ENCODE assay signal across 8 cellular contexts in genomic region chr3:63228677-63229076, GRCh38. TPM values are rescaled to one million over a fixed set of nuclear protein-coding genes. Genes with fewer than 3 reads are reported as not detected.
DNase-seq lines count a peak whose midpoint lies in the region; ATAC-seq, FAIRE-seq and TF ChIP-seq lines count a peak whose summit lies in the region.

No MANE protein-coding gene starts in this region.

- FAIRE-seq in bronchial epithelial cell (lab: Jason Lieb, UNC) = no peak

- no peaks in the 10 kb centered on the region for H3K79me2 ChIP-seq in ACC112 (ENCODE audit: control insufficient read depth, insufficient read depth, low read length, unreplicated experiment)

- ATAC-seq in HG02938 (IDR thresholded peaks at IDR 0.05; ENCODE audit: unreplicated experiment) (peak; percentile 86), right lobe of liver (peak; percentile 65 to 71 (median 68)), HG02610 (IDR thresholded peaks at IDR 0.05; ENCODE audit: unreplicated experiment) (no peak)

- TF ChIP-seq CTCF in GM12875 (IDR thresholded peaks at IDR 0.05; ENCODE audit: borderline replicate concordance, insufficient read depth, low read depth, low read length) = peak; percentile 24; the same call in 1 of the 2 replicates
- peak; percentile 55 for TF ChIP-seq CTCF in bronchial epithelial cell (IDR thresholded peaks at IDR 0.05; ENCODE audit: insufficient read depth, low read length, severe bottlenecking)
- TF ChIP-seq CTCF in right lobe of liver (IDR thresholded peaks at IDR 0.05) = peak; percentile 40 to 54 (median 44)

- intact Hi-C loops in right lobe of liver (cut with DNase I) = no loop called here

- DNase-seq in NCI-H345 (lab: John Stamatoyannopoulos, UW) (peak; percentile 28), bronchial epithelial cell (ENCODE audit: low read depth) (peak; percentile 56), right lobe of liver (no peak)
- no peak for DNase-seq in NK-92 treated with Interleukin-12 subunit alpha and Interleukin-12 subunit beta, amount 100 ng/mL, for 24 hours (lab: John Stamatoyannopoulos, UW)

- H3K4me1 ChIP-seq in ACC112 (ENCODE audit: control insufficient read depth, insufficient read depth, low read length, unreplicated experiment) (no peaks in the 10 kb centered on the region), right lobe of liver (no peaks in the 10 kb centered on the region)

- TF ChIP-seq POLR2A in right lobe of liver (IDR thresholded peaks at IDR 0.05) = no peak

- no peak overlapping the region for H3K27ac ChIP-seq in ACC112 (ENCODE audit: low read depth, low read length)
- H3K27ac ChIP-seq in right lobe of liver = no peak overlapping the region

- peak overlapping the region; percentile 89 for H2AFZ ChIP-seq in ACC112 (ENCODE audit: low read length, unreplicated experiment)

- H3K36me3 ChIP-seq in ACC112 (ENCODE audit: insufficient read depth, low read length) (no peaks in the 10 kb centered on the region), bronchial epithelial cell (ENCODE audit: control insufficient read depth, insufficient read depth, low read length) (no peaks in the 10 kb centered on the region), right lobe of liver (no peaks in the 10 kb centered on the region)

- no peaks in the 10 kb centered on the region for H3K9me3 ChIP-seq in right lobe of liver

- H3K4me3 ChIP-seq in ACC112 (ENCODE audit: low read depth, low read length) (peak overlapping the region; percentile 19; the same call in 1 of the 2 replicates), GM12875 (ENCODE audit: low read depth, low read length) (no peak overlapping the region), bronchial epithelial cell (ENCODE audit: low read depth, low read length) (no peak overlapping the region), right lobe of liver (no peak overlapping the region)

- 6% methylated on average over 6 of the region's 6 CpGs for WGBS in right lobe of liver (ENCODE audit: insufficient coverage, low coverage, low lambda C conversion rate, missing lambda C conversion rate)

- H3K27me3 ChIP-seq in ACC112 (ENCODE audit: insufficient read depth, low read length) (0 out of 2 replicates have a peak, but pooled peaks cover 12% of the 10 kb centered on the region), bronchial epithelial cell (ENCODE audit: control insufficient read depth, insufficient read depth, low read length) (no peaks in the 10 kb centered on the region), right lobe of liver (no peaks in the 10 kb centered on the region)

RNA-seq across cellular contexts. Expression of gene SYNPR, which starts 49.4 kb away (rescaled TPM):
- total RNA-seq in bronchial epithelial cell (not detected in 2 replicates), right lobe of liver (not detected)

Comparison
In these comparisons a context has a peak if more than half of its experiments do, and no peak if none do; other contexts are left out.
1. DNase-seq: peak in NCI-H345 (single experiment) and bronchial epithelial cell (single experiment); none in right lobe of liver (0 of 3) and NK-92 treated with Interleukin-12 subunit alpha and Interleukin-12 subunit beta, amount 100 ng/mL, for 24 hours (single experiment).
2. Peak in every context shown above with its lines, with median percentiles within 50 percentile points of each other: CTCF ChIP-seq.